ENCODE assay signal across 14 cellular contexts in the genomic region with DNA sequence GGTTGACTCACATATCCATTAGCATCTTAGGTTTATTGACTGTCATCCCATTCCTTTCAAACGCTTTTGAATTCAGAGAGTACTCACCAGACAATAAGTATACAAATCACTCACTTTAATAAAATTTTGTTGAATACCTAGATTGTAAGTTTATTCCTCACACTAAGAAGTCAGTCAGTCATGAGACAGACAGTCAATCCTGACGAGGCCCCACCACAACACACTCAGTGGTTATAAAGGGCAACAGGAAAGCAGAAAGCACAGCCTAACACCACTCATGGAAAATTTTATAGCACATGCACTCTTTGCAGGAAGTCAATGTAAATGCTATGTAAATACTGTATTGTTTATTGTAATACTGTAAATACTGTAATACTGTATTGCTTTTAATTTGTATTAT.
DNase-seq lines count a peak whose midpoint lies in the region; ATAC-seq and TF ChIP-seq lines count a peak whose summit lies in the region.
"Had no signal": no experiment of that assay in that cellular context is flagged by ENCODE, and none has a peak within 500 bp of the region (broad histone marks: within the 10 kb centered on the region; RNA-seq: fewer than 3 reads in every experiment).

No MANE protein-coding gene starts in this region.

- no peaks in the 10 kb centered on the region for H3K27me3 ChIP-seq in effector memory CD4-positive, alpha-beta T cell (replicated peaks; ENCODE audit: control insufficient read depth, insufficient read depth, low read length, poor library complexity, severe bottlenecking)
- H3K27me3 ChIP-seq: neural progenitor cell, sigmoid colon had no signal

- H3K27ac ChIP-seq in effector memory CD4-positive, alpha-beta T cell (ENCODE audit: insufficient read depth, low read length, poor library complexity, severe bottlenecking), result no peak overlapping the region
- H3K27ac ChIP-seq: lower lobe of right lung, neural progenitor cell, sigmoid colon had no signal

- H3K27me3 Mint-ChIP-seq in activated CD8-positive, alpha-beta memory T cell treated with anti-CD3 and anti-CD28 coated beads, Interleukin-2, amount 10 ng/mL, durations not matched to agents 7 days and 5 days, result no peaks in the 10 kb centered on the region
- no peaks in the 10 kb centered on the region for H3K27me3 Mint-ChIP-seq in activated T-cell treated with anti-CD3 and anti-CD28 coated beads, Interleukin-2, amount 50 U/mL, for 72 hours (ENCODE audit: low read depth)

- H3K36me3 Mint-ChIP-seq in activated CD8-positive, alpha-beta memory T cell treated with anti-CD3 and anti-CD28 coated beads, Interleukin-2, amount 10 ng/mL, durations not matched to agents 7 days and 5 days, result no peaks in the 10 kb centered on the region
- H3K36me3 Mint-ChIP-seq in activated T-cell treated with anti-CD3 and anti-CD28 coated beads, Interleukin-2, amount 50 U/mL, for 72 hours (ENCODE audit: insufficient read depth in 2 of 2), result no peaks in the 10 kb centered on the region
- H3K36me3 Mint-ChIP-seq: neural progenitor cell had no signal

- TF ChIP-seq CTCF in LNCaP clone FGC (IDR thresholded peaks at IDR 0.05; ENCODE audit: control insufficient read depth, extremely low read depth, insufficient read depth), result no peak

- H3K27ac Mint-ChIP-seq in activated CD8-positive, alpha-beta memory T cell treated with anti-CD3 and anti-CD28 coated beads, Interleukin-2, amount 10 ng/mL, durations not matched to agents 7 days and 5 days, result no peak overlapping the region
- H3K27ac Mint-ChIP-seq in activated T-cell treated with anti-CD3 and anti-CD28 coated beads, Interleukin-2, amount 50 U/mL, for 72 hours, result no peak overlapping the region
- H3K27ac Mint-ChIP-seq: neural progenitor cell had no signal

- no peaks in the 10 kb centered on the region for H3K36me3 ChIP-seq in effector memory CD4-positive, alpha-beta T cell (ENCODE audit: control insufficient read depth, insufficient read depth, low read length)
- H3K36me3 ChIP-seq: lower lobe of right lung, neural progenitor cell, sigmoid colon had no signal

- no peaks in the 10 kb centered on the region for H3K9me3 ChIP-seq in effector memory CD4-positive, alpha-beta T cell (ENCODE audit: control insufficient read depth, low read length)
- H3K9me3 ChIP-seq: lower lobe of right lung, sigmoid colon, SK-N-SH had no signal

- peaks cover 5% of the 10 kb centered on the region for H3K4me1 Mint-ChIP-seq in activated CD8-positive, alpha-beta memory T cell treated with anti-CD3 and anti-CD28 coated beads, Interleukin-2, amount 10 ng/mL, durations not matched to agents 7 days and 5 days
- H3K4me1 Mint-ChIP-seq in activated T-cell treated with anti-CD3 and anti-CD28 coated beads, Interleukin-2, amount 50 U/mL, for 72 hours (ENCODE audit: low read depth), result peaks cover 26% of the 10 kb centered on the region
- H3K4me1 Mint-ChIP-seq: neural progenitor cell had no signal

- no peak overlapping the region for H3K4me3 ChIP-seq in LNCaP clone FGC (ENCODE audit: low read depth, low read length)
- H3K4me3 ChIP-seq in effector memory CD4-positive, alpha-beta T cell (ENCODE audit: insufficient read depth, low read depth, low read length, poor library complexity, severe bottlenecking), result no peak overlapping the region
- H3K4me3 ChIP-seq: lower lobe of right lung, neural progenitor cell, sigmoid colon had no signal

- no peaks in the 10 kb centered on the region for H3K9me3 Mint-ChIP-seq in activated CD8-positive, alpha-beta memory T cell treated with anti-CD3 and anti-CD28 coated beads, Interleukin-2, amount 10 ng/mL, durations not matched to agents 7 days and 5 days (ENCODE audit: low read depth)
- H3K9me3 Mint-ChIP-seq in activated T-cell treated with anti-CD3 and anti-CD28 coated beads, Interleukin-2, amount 50 U/mL, for 72 hours, result no peaks in the 10 kb centered on the region
- H3K9me3 Mint-ChIP-seq: neural progenitor cell had no signal

- no peaks in the 10 kb centered on the region for H3K4me1 ChIP-seq in effector memory CD4-positive, alpha-beta T cell (ENCODE audit: control insufficient read depth, insufficient read depth, low read length, poor library complexity, severe bottlenecking)
- H3K4me1 ChIP-seq: neural progenitor cell, sigmoid colon had no signal

- no peak overlapping the region for H3K4me3 Mint-ChIP-seq in activated CD8-positive, alpha-beta memory T cell treated with anti-CD3 and anti-CD28 coated beads, Interleukin-2, amount 10 ng/mL, durations not matched to agents 7 days and 5 days
- no peak overlapping the region for H3K4me3 Mint-ChIP-seq in activated T-cell treated with anti-CD3 and anti-CD28 coated beads, Interleukin-2, amount 50 U/mL, for 72 hours
- H3K4me3 Mint-ChIP-seq: neural progenitor cell had no signal

- CTCF ChIA-PET in activated CD8-positive, alpha-beta memory T cell treated with anti-CD3 and anti-CD28 coated beads, Interleukin-2, amount 10 ng/mL, durations not matched to agents 7 days and 5 days (lab: Charles Lee), result no interaction called here

- no peak for DNase-seq in activated CD8-positive, alpha-beta memory T cell treated with anti-CD3 and anti-CD28 coated beads, Interleukin-2, amount 10 ng/mL, durations not matched to agents 7 days and 5 days
- DNase-seq in activated CD8-positive, alpha-beta memory T cell treated with anti-CD3 and anti-CD28 coated beads for 24 hours, result no peak
- DNase-seq in LNCaP clone FGC (ENCODE audit: low read depth) (peak; percentile 18), retina (no peak), AG08395 (ENCODE audit: low spot score) (no peak)
- DNase-seq in activated T-cell treated with anti-CD3 and anti-CD28 coated beads, Interleukin-2, amount 50 U/mL, for 72 hours, result peak in 1 of 2 donors; percentile 36
- peak; percentile 22 to 31 for DNase-seq in stimulated activated CD8-positive, alpha-beta memory T cell treated with anti-CD3 and anti-CD28 coated beads, Interleukin-15, amount 100 ng/mL, for 48 hours (ENCODE audit: low read depth in 2 of 2)
- DNase-seq in effector memory CD4-positive, alpha-beta T cell, result no peak
- DNase-seq: ACHN, DMS53, lower lobe of right lung, sigmoid colon, SK-N-SH had no signal

- peak; percentile 57 for ATAC-seq in activated CD8-positive, alpha-beta memory T cell treated with anti-CD3 and anti-CD28 coated beads, Interleukin-2, amount 10 ng/mL, durations not matched to agents 7 days and 5 days
- peak; percentile 75 to 76 for ATAC-seq in activated T-cell treated with anti-CD3 and anti-CD28 coated beads, Interleukin-2, amount 50 U/mL, for 72 hours (replicated peaks in 1 of 2)
- ATAC-seq: lower lobe of right lung had no signal

Comparison
In these comparisons a context has a peak if more than half of its experiments do, and no peak if none do; other contexts are left out.
1. DNase-seq: peak in LNCaP clone FGC (single experiment) and stimulated activated CD8-positive, alpha-beta memory T cell treated with anti-CD3 and anti-CD28 coated beads, Interleukin-15, amount 100 ng/mL, for 48 hours (2 of 2); none in activated CD8-positive, alpha-beta memory T cell treated with anti-CD3 and anti-CD28 coated beads, Interleukin-2, amount 10 ng/mL, durations not matched to agents 7 days and 5 days (single experiment), activated CD8-positive, alpha-beta memory T cell treated with anti-CD3 and anti-CD28 coated beads for 24 hours (single experiment), retina (single experiment), AG08395 (single experiment) and effector memory CD4-positive, alpha-beta T cell (0 of 3).